ENCODE assay signal across 10 cellular contexts in the genomic region with DNA sequence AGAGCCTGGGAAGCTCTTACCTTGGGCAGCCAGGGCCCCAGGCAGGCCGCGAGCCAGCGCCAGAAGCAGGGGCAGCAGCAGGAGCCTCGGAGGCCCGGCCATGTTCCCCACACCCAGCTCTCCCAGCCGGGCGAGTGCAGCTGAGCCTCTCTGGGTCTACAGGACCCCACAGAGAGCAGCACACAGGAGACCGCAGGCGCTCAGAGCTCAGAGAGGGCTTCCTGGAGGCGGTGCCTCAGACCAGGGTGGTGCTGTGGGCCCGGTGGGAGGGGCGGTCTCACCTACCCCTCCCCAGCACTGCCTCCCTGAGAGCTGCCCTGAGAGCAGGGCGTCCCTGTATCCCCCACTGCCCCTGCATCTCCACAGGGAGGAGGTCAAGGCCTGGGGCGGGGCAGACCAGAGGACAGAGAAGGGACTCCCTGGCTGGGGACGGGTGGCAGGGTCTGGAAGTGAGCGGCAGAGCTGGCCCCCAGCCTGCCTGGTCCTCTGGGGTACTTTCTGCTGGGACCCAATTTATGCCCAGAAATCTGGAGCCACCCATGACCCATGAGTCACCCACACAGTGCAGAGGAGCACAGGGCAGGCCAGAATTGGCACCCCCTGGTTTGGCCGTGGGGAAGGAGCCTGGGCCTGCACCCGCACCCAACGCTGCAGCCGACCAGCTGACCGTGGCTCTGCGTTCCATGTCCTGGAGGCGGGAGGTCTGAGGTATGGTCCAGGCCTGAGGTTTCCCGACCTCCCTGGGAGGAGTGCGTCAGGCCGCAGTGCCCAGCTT. TPM values are rescaled to one million over a fixed set of nuclear protein-coding genes. Genes with fewer than 3 reads are reported as not detected.
A peak's percentile ranks its signal among the peaks of the same experiment; 100 is the strongest.
DNase-seq lines count a peak whose midpoint lies in the region; ATAC-seq and TF ChIP-seq lines count a peak whose summit lies in the region.
"Had no signal": no experiment of that assay in that cellular context is flagged by ENCODE, and none has a peak within 500 bp of the region (broad histone marks: within the 10 kb centered on the region; RNA-seq: fewer than 3 reads in every experiment).

Gene CD7, minus strand, starts transcription at position 215 of the 775 bp plus-strand sequence. Its CDS starts 113 bp downstream, at position 102.

- peaks cover 0 to 30% (median 15%) of the 10 kb centered on the region in 4 donors for H3K4me1 ChIP-seq in Peyer's patch

- H3K27ac ChIP-seq in Peyer's patch: peak within 1 kb of the TSS; percentile 59 to 75 (median 72)
- H3K27ac ChIP-seq: tibial artery had no signal

- no peaks in the 10 kb centered on the region for H3K27me3 ChIP-seq in Peyer's patch

- no peaks in the 10 kb centered on the region for H3K36me3 ChIP-seq in Peyer's patch
- H3K36me3 ChIP-seq: tibial artery had no signal

- H3K9me3 ChIP-seq in Peyer's patch: no peaks in the 10 kb centered on the region
- H3K9me3 ChIP-seq: tibial artery had no signal

- DNase-seq in Peyer's patch (peak in 2 of 3 donors; percentile 61 to 78), D341Med (ENCODE audit: low spot score) (no peak), HCEC 1CT (no peak)
- DNase-seq in activated CD8-positive, alpha-beta memory T cell treated with anti-CD3 and anti-CD28 coated beads, Interleukin-2, amount 50 U/mL, for 24 hours (ENCODE audit: extremely low read depth): peak; percentile 40
- DNase-seq in effector CD8-positive, alpha-beta T cell (lab: John Stamatoyannopoulos, UW): peak; percentile 53
- peak; percentile 73 to 74 for DNase-seq in stimulated activated CD8-positive, alpha-beta memory T cell treated with anti-CD3 and anti-CD28 coated beads, Interleukin-15, amount 100 ng/mL, for 48 hours (ENCODE audit: low read depth in 2 of 2)
- DNase-seq: DMS53, tibial artery had no signal

- ATAC-seq in HG03045 (IDR thresholded peaks at IDR 0.05; ENCODE audit: unreplicated experiment): no peak
- no peak for ATAC-seq in HG03139 (IDR thresholded peaks at IDR 0.05; ENCODE audit: unreplicated experiment)

- peak within 1 kb of the TSS; percentile 28 to 46 (median 35) for H3K4me3 ChIP-seq in Peyer's patch
- H3K4me3 ChIP-seq: tibial artery had no signal

- TF ChIP-seq CTCF in Peyer's patch (IDR thresholded peaks at IDR 0.05): no peak

- TF ChIP-seq POLR2A in Peyer's patch (IDR thresholded peaks at IDR 0.05): peak in 1 of 2 donors; percentile 34

RNA-seq across cellular contexts. Expression of gene CD7, which starts in this region (rescaled TPM):
- 10 to 100 TPM in 3 of 4 donors, not detected in 1; 11.6 to 15.4 (median 15.2) TPM for total RNA-seq in Peyer's patch

Comparison
In these comparisons a context has a peak if more than half of its experiments do, and no peak if none do; other contexts are left out.
1. DNase-seq: peak in Peyer's patch (2 of 3), activated CD8-positive, alpha-beta memory T cell treated with anti-CD3 and anti-CD28 coated beads, Interleukin-2, amount 50 U/mL, for 24 hours (single experiment), effector CD8-positive, alpha-beta T cell (single experiment) and stimulated activated CD8-positive, alpha-beta memory T cell treated with anti-CD3 and anti-CD28 coated beads, Interleukin-15, amount 100 ng/mL, for 48 hours (2 of 2); none in D341Med (single experiment) and HCEC 1CT (single experiment).